ENCODE assay signal across 26 cellular contexts in the genomic region with DNA sequence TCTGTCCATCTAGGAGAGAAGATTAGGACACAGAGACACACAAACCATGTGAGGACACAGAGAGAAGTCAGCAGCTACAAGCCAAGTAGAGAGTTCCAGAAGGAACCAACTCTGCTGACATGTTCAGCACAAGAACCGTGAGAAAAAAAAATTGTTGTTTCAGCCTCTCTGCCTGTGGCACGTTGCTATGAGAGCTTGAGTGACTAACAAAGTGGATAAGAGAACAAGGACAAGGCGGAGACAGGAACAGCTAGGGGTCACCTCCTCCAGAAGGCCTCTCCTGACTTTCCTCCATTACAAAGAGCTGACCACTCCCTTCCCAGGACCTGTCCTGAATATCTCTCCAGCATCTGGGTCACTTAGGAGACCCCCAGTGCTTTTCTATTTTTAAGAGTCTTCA. TPM values are rescaled to one million over a fixed set of nuclear protein-coding genes. Genes with fewer than 3 reads are reported as not detected.
"Had no signal": no experiment of that assay in that cellular context is flagged by ENCODE, and none has a peak within 500 bp of the region (broad histone marks: within the 10 kb centered on the region; RNA-seq: fewer than 3 reads in every experiment).

No MANE protein-coding gene starts in this region.

- ATAC-seq: activated T-helper 17 cell treated with anti-CD3 and anti-CD28 coated beads, Interleukin-2, amount 50 U/mL, for 72 hours; PC-3; T-cell had no signal

- DNase-seq: activated B cell treated with CpG ODN at 0.5 μM for 24 hours; activated CD4-positive, alpha-beta T cell treated with anti-CD3 and anti-CD28 coated beads for 1 hour; activated CD4-positive, alpha-beta T cell treated with anti-CD3 and anti-CD28 coated beads, Interleukin-2, amount 10 ng/mL, durations not matched to agents 24 days and 14 days; activated CD4-positive, alpha-beta T cell treated with anti-CD3 and anti-CD28 coated beads, Interleukin-2, amount 50 U/mL, for 48 hours; activated gamma-delta T cell treated with Interleukin-2 at 50 U/mL for 16 hours; activated naive CD4-positive, alpha-beta T cell treated with anti-CD3 and anti-CD28 coated beads, Interleukin-2, amount 10 ng/mL, durations not matched to agents 7 days and 5 days; activated naive CD8-positive, alpha-beta T cell treated with anti-CD3 and anti-CD28 coated beads for 36 hours; activated T-cell treated with anti-CD3 and anti-CD28 coated beads for 4 hours; activated T-cell treated with anti-CD3 and anti-CD28 coated beads, Interleukin-2, amount 50 U/mL, for 48 hours; cerebellar nuclear complex; Kasumi-1; KBM-7; NCI-H1092 treated with DMSO at 0.1 percent for 48 hours; NCI-H1417 treated with DMSO at 0.1 percent for 48 hours; NCI-H1694; NCI-H2029; NCI-H345; NCI-H510A treated with DMSO at 0.1 percent for 48 hours; PC-3; SIG-M5; T-cell; T-helper 2 cell; T1000 had no signal

RNA-seq across cellular contexts. Expression of a gene that starts 5.6 kb away (rescaled TPM):
- total RNA-seq: activated B cell treated with CpG ODN at 0.5 μM for 24 hours, cardiac septum, PC-3, T-cell had no signal

RNA-seq across cellular contexts. Expression of a gene that starts 24.3 kb away (rescaled TPM):
- total RNA-seq: activated naive CD8-positive, alpha-beta T cell treated with anti-CD3 and anti-CD28 coated beads for 36 hours; activated T-helper 17 cell treated with anti-CD3 and anti-CD28 coated beads, Interleukin-2, amount 50 U/mL, for 72 hours; PC-3 had no signal

RNA-seq across cellular contexts. Expression of a gene that starts 28.9 kb away (rescaled TPM):
- total RNA-seq: activated B cell treated with CpG ODN at 0.5 μM for 24 hours; activated CD4-positive, alpha-beta T cell treated with anti-CD3 and anti-CD28 coated beads, Interleukin-2, amount 10 ng/mL, durations not matched to agents 24 days and 14 days; activated naive CD8-positive, alpha-beta T cell treated with anti-CD3 and anti-CD28 coated beads for 36 hours; activated T-helper 17 cell treated with anti-CD3 and anti-CD28 coated beads, Interleukin-2, amount 50 U/mL, for 72 hours; cardiac septum; PC-3; T-cell had no signal
- polyA plus RNA-seq: adipose tissue had no signal

RNA-seq across cellular contexts. Expression of a gene that starts 49.0 kb away (rescaled TPM):
- total RNA-seq: activated B cell treated with CpG ODN at 0.5 μM for 24 hours; activated naive CD8-positive, alpha-beta T cell treated with anti-CD3 and anti-CD28 coated beads for 36 hours; activated T-helper 17 cell treated with anti-CD3 and anti-CD28 coated beads, Interleukin-2, amount 50 U/mL, for 72 hours; cardiac septum; PC-3; T-cell had no signal
